17 cellular contexts compared by ENCODE assay signal in genomic region chr15:59565299-59565698, GRCh38.
"Had no signal": no experiment of that assay in that cellular context is flagged by ENCODE, and none has a peak within 500 bp of the region (broad histone marks: within the 10 kb centered on the region; RNA-seq: fewer than 3 reads in every experiment).

No MANE protein-coding gene starts in this region.

- H3K27ac ChIP-seq: stomach, suprapubic skin, testis, thoracic aorta, thyroid gland, tibial artery, tibial nerve, upper lobe of left lung, upper lobe of right lung, uterus, vagina had no signal

- H3K36me3 ChIP-seq: stomach, suprapubic skin, thoracic aorta, thyroid gland, tibial artery, tibial nerve, transverse colon, upper lobe of left lung, upper lobe of right lung, uterus, vagina had no signal

- ATAC-seq: stimulated activated effector memory CD8-positive, alpha-beta T cell treated with anti-CD3 and anti-CD28 coated beads, Interleukin-12 subunit alpha, Interleukin-12 subunit beta, amount 100 ng/mL, for 72 hours; stimulated activated memory B cell treated with anti-CD40 and anti-IgM and Interleukin-4, amounts not matched to agents 10 μg/mL and 1 μg/mL and 100 μg/mL, for 72 hours; stimulated activated naive B cell treated with anti-CD40 and anti-IgM and Interleukin-4, amounts not matched to agents 10 μg/mL and 1 μg/mL and 100 μg/mL, for 72 hours; stimulated activated naive CD8-positive, alpha-beta T cell treated with anti-CD3 and anti-CD28 coated beads, Interleukin-15, amount 100 ng/mL, for 72 hours; stimulated activated naive CD8-positive, alpha-beta T cell treated with anti-CD3 and anti-CD28 coated beads, Interleukin-15, Interleukin-2, amounts not matched to agents 100 U/mL and 50 U/mL, for 24 hours; upper lobe of right lung had no signal

- H3K9me3 ChIP-seq: suprapubic skin, testis, thoracic aorta, thyroid gland, upper lobe of right lung, uterus, vagina had no signal

- H3K4me3 ChIP-seq: stomach, suprapubic skin, testis, thoracic aorta, thyroid gland, tibial artery, tibial nerve, transverse colon, upper lobe of left lung, upper lobe of right lung, uterus, vagina had no signal

- H3K4me1 ChIP-seq: suprapubic skin, testis, thyroid gland, tibial artery, tibial nerve, upper lobe of left lung, upper lobe of right lung, uterus, vagina had no signal
